In the genomic region with DNA sequence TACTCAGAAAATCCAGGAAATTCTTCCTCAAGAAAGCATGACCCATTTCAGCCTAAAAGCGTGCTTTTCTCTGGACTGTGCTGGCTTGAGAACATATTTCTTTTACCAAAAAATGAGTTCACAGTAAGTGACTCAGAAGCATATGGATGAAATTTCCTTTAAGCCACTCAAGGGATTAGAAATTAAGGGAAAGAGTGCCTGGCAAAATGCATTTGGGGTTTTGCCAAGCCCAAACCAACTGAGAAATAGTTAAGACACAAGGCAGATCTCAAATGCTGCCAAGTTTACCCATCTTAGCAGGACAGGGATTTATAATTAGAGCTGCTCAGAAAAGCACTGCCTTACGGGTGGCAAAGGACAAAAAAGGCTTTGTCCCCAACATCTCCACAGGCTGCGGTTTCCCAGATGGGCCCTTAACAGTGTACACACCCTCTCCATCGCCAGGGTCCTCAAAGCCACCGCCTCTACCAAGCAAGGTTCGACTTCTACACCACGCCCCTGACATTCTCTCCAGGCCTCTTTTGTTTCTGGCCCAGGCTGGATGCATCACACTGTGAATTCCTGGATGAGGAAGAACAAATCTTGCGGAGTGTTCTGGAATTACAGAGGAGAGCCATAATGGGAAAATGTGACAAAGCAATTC, we compare ENCODE assay signal across 11 cellular contexts. TPM values are rescaled to one million over a fixed set of nuclear protein-coding genes. Genes with fewer than 3 reads are reported as not detected.
DNase-seq lines count a peak whose midpoint lies in the region; ATAC-seq lines count a peak whose summit lies in the region.
"Had no signal": no experiment of that assay in that cellular context is flagged by ENCODE, and none has a peak within 500 bp of the region (broad histone marks: within the 10 kb centered on the region; RNA-seq: fewer than 3 reads in every experiment).

No MANE protein-coding gene starts in this region.

- H3K4me3 ChIP-seq in H7 (ENCODE audit: insufficient read depth, low read depth, low read length) = no peak overlapping the region
- H3K4me3 ChIP-seq in right cardiac atrium (ENCODE audit: low read length) = no peak overlapping the region
- H3K4me3 ChIP-seq: coronary artery had no signal

- H3K27ac Mint-ChIP-seq in T-helper 17 cell = no peak overlapping the region

- DNase-seq in H7 = peak; percentile 27
- DNase-seq in amniotic epithelial cell (ENCODE audit: low read depth) = peak; percentile 67
- peak in 2 of 3 donors; percentile 33 to 42 for DNase-seq in right cardiac atrium
- DNase-seq in stromal cell of bone marrow (ENCODE audit: low read depth) = peak; percentile 96
- no peak for DNase-seq in T-helper 17 cell
- DNase-seq: naive B cell, NCI-H1105 had no signal

- no peaks in the 10 kb centered on the region for H3K36me3 ChIP-seq in H7 (replicated peaks; ENCODE audit: control insufficient read depth, insufficient read depth, low read length)

- H3K27ac ChIP-seq in right cardiac atrium (ENCODE audit: low read length) = no peak overlapping the region

- H3K27me3 Mint-ChIP-seq in T-helper 17 cell = no peaks in the 10 kb centered on the region

- ATAC-seq in right cardiac atrium = peak; percentile 49 to 69
- ATAC-seq in HG03565 (IDR thresholded peaks at IDR 0.05; ENCODE audit: unreplicated experiment) = no peak
- ATAC-seq in HG02981 (IDR thresholded peaks at IDR 0.05; ENCODE audit: unreplicated experiment) = no peak
- no peak for ATAC-seq in GM19035 (IDR thresholded peaks at IDR 0.05; ENCODE audit: unreplicated experiment)
- no peak for ATAC-seq in T-helper 17 cell

- H3K4me1 ChIP-seq in right cardiac atrium (ENCODE audit: control insufficient read depth, insufficient read depth, low read length) = peaks cover 2% of the 10 kb centered on the region

- H3K4me1 Mint-ChIP-seq in T-helper 17 cell = peaks cover 10% of the 10 kb centered on the region

- H3K4me3 Mint-ChIP-seq in T-helper 17 cell = no peak overlapping the region
- H3K4me3 Mint-ChIP-seq: naive B cell had no signal

- H3K9me3 ChIP-seq in right cardiac atrium (ENCODE audit: control insufficient read depth, low read length) (no peaks in the 10 kb centered on the region), T-helper 17 cell (ENCODE audit: control insufficient read depth, low read length, poor library complexity, severe bottlenecking) (no peaks in the 10 kb centered on the region)

- peaks cover 4% of the 10 kb centered on the region for H3K36me3 Mint-ChIP-seq in T-helper 17 cell (ENCODE audit: low read depth)
- H3K36me3 Mint-ChIP-seq: naive B cell had no signal

- 58% methylated on average over 8 of the region's 8 CpGs for WGBS in right cardiac atrium

- H3K27me3 ChIP-seq in H7 (ENCODE audit: control insufficient read depth, insufficient read depth, low read length) = no peaks in the 10 kb centered on the region
- no peaks in the 10 kb centered on the region for H3K27me3 ChIP-seq in right cardiac atrium (ENCODE audit: control insufficient read depth, insufficient read depth)

- intact Hi-C loops in right cardiac atrium (cut with DNase I) = loop anchor here in 1 of 4 donors (10.0 kb wide), 1 partner anchor 112 kb away; no protein-coding TSS in a partner anchor

RNA-seq across cellular contexts. Expression of gene CDHR3, which starts 30.1 kb away (rescaled TPM):
- 5.7 and 9.5 TPM in 2 replicates for total RNA-seq in H7 (2014; rRNA removed; shearing (Covaris generic))
- total RNA-seq in right cardiac atrium (under 1 TPM; 0.45 to 0.85 (median 0.62) TPM), T-helper 17 cell (10 to 100 TPM in 1 of 2 donors, 1 to 10 TPM in 1; 5.8 to 13.9 TPM)
- polyA plus RNA-seq in right cardiac atrium = 0.86 TPM

RNA-seq across cellular contexts. Expression of gene ATXN7L1, which starts 56.6 kb away (rescaled TPM):
- 10.8 and 12.7 TPM in 2 replicates for total RNA-seq in H7 (2014; rRNA removed; shearing (Covaris generic))
- 1 to 10 TPM; 3.9 to 6.5 (median 5.0) TPM for total RNA-seq in right cardiac atrium
- polyA plus RNA-seq in right cardiac atrium = 2.4 TPM
- total RNA-seq in T-helper 17 cell = 10 to 100 TPM; 36.6 to 45.7 TPM

Comparison
In these comparisons a context has a peak if more than half of its experiments do, and no peak if none do; other contexts are left out.
1. DNase-seq: peak in H7 (single experiment), amniotic epithelial cell (single experiment), right cardiac atrium (2 of 3) and stromal cell of bone marrow (single experiment); none in T-helper 17 cell (0 of 3).
2. ATAC-seq: peak in right cardiac atrium (2 of 2); none in HG03565 (single experiment), HG02981 (single experiment), GM19035 (single experiment) and T-helper 17 cell (single experiment).